1 cellular context compared by ENCODE assay signal in the genomic region with DNA sequence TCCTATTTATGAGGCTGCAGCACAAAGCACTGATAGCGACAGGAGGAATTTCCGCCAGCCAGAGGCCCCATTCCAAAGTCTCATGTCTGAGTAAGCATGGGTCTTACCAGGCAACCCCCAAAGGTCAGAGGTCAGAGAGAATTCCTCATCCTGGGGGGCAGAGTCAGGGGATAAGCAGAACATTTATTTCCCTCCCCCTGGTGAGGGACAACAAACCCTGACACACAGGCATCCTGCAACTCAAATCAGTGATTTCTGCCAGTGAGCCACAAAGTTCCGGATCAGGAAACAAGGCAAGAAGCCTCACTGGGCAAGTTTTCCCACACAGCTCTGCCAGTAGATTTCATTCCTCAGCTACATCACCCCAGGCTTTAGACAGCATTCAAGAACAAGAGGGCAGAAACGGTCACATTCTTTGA.
TF ChIP-seq lines count a peak whose summit lies in the region.

No MANE protein-coding gene starts in this region.

TF ChIP-seq in H1, 55 proteins besides CTCF, POLR2A, EP300 and RAD21 (continued from another document):
- TF ChIP-seq TEAD4 (IDR thresholded peaks at IDR 0.05; ENCODE audit: low read depth, low read length), result 0 out of 2 replicates have a peak, but pooled peaks have one; percentile 4
- no peak for TF ChIP-seq CTBP2 (IDR thresholded peaks at IDR 0.05; ENCODE audit: borderline replicate concordance, insufficient read depth, insufficient read length, low read length)
- no peak for TF ChIP-seq KDM4A (IDR thresholded peaks at IDR 0.05; ENCODE audit: low read depth, low read length, severe bottlenecking)
- no peak for TF ChIP-seq CHD2 (IDR thresholded peaks at IDR 0.05; ENCODE audit: low read length)
